In genomic region chr12:56724989-56725722, GRCh38 we compare ENCODE assay signal across 8 cellular contexts. TPM values are rescaled to one million over a fixed set of nuclear protein-coding genes. Genes with fewer than 3 reads are reported as not detected.
A peak's percentile ranks its signal among the peaks of the same experiment; 100 is the strongest.
DNase-seq lines count a peak whose midpoint lies in the region; ATAC-seq and TF ChIP-seq lines count a peak whose summit lies in the region.

Gene NACA (minus strand): TSS chr12:56725299. CDS start chr12:56724521, 778 bp downstream.

- peak within 1 kb of the TSS; percentile 99 for H3K27ac Mint-ChIP-seq in activated naive CD8-positive, alpha-beta T cell

- H3K27me3 Mint-ChIP-seq in activated naive CD8-positive, alpha-beta T cell = no peaks in the 10 kb centered on the region

- CTCF ChIA-PET in GM10248 (lab: Yijun Ruan, JAX) = interaction anchor here (0.9 to 1.5 kb wide), 3 partner anchors 9 to 386 kb away, joined by 3 to 5 read pairs (median 4); partner anchors contain the start of gene STAT6

- H3K27ac ChIP-seq in osteoblast (ENCODE audit: low read depth, low read length) (peak within 1 kb of the TSS; percentile 98), thoracic aorta (peak within 1 kb of the TSS; percentile 85 to 90)

- DNase-seq in GM10248 (ENCODE audit: extremely low spot score) (peak; percentile 98), NCI-H1105 (lab: John Stamatoyannopoulos, UW) (peak; percentile 87), SKM-1 treated with dmso at 0.1 percent for 144 hours (lab: John Stamatoyannopoulos, UW; ENCODE audit: unreplicated experiment) (peak; percentile 89), glomerular visceral epithelial cell (ENCODE audit: extremely low spot score) (peak; percentile 96), osteoblast (ENCODE audit: insufficient read length, low spot score, missing footprints) (peak; percentile 97), thoracic aorta (ENCODE audit: low spot score) (peak; percentile 98)

- POLR2A ChIA-PET in GM10248 (lab: Yijun Ruan, JAX) = interaction anchor here (0.6 to 1.3 kb wide), 7 partner anchors 8 to 263 kb away, joined by 3 to 13 read pairs (median 6); partner anchors contain the start of gene PTGES3

- H3K4me3 Mint-ChIP-seq in activated naive CD8-positive, alpha-beta T cell = peak within 1 kb of the TSS; percentile 99

- peaks cover 46% of the 10 kb centered on the region for H3K4me1 Mint-ChIP-seq in activated naive CD8-positive, alpha-beta T cell (ENCODE audit: low read depth)

- H3K4me3 ChIP-seq in osteoblast (ENCODE audit: insufficient read depth, low read length) (peak within 1 kb of the TSS; percentile 100), thoracic aorta (peak within 1 kb of the TSS; percentile 84)

- H3K36me3 ChIP-seq in osteoblast (ENCODE audit: insufficient read depth, low read length) (peaks cover 29% of the 10 kb centered on the region), thoracic aorta (no peaks in the 10 kb centered on the region)

- peaks cover 50% of the 10 kb centered on the region for H3K79me2 ChIP-seq in osteoblast (ENCODE audit: insufficient read depth, low read length)

- H3K9me3 ChIP-seq in osteoblast (ENCODE audit: low read depth, low read length) (no peaks in the 10 kb centered on the region), thoracic aorta (no peaks in the 10 kb centered on the region)

- ATAC-seq in HG02623 (IDR thresholded peaks at IDR 0.05; ENCODE audit: unreplicated experiment) (peak; percentile 95), thoracic aorta (ENCODE audit: insufficient number of reproducible peaks, low FRiP score, low read depth) (peak; percentile 82)

- H4K20me1 ChIP-seq in osteoblast (ENCODE audit: insufficient read depth, low read length) = peaks cover 42% of the 10 kb centered on the region

- TF ChIP-seq CTCF in GM10248 (IDR thresholded peaks at IDR 0.05; ENCODE audit: control extremely low read depth, extremely low read depth, low read depth, missing control alignments) (no peak), osteoblast (IDR thresholded peaks at IDR 0.05; ENCODE audit: extremely low read depth, low read depth, low read length) (no peak), thoracic aorta (IDR thresholded peaks at IDR 0.05) (no peak)

- peak within 1 kb of the TSS; percentile 98 for H3K4me2 ChIP-seq in osteoblast (ENCODE audit: insufficient read depth, low read length)

- no peaks in the 10 kb centered on the region for H3K9me3 Mint-ChIP-seq in activated naive CD8-positive, alpha-beta T cell (ENCODE audit: low read depth)

- H3K4me1 ChIP-seq in osteoblast (ENCODE audit: insufficient read depth, low read length) (peaks cover 31% of the 10 kb centered on the region), thoracic aorta (ENCODE audit: control insufficient read depth in 1 of 2, low read depth in 2 of 2) (peaks cover 28 to 42% of the 10 kb centered on the region in 2 donors)

- H3K27me3 ChIP-seq in osteoblast (ENCODE audit: insufficient read depth, low read length) (no peaks in the 10 kb centered on the region), thoracic aorta (replicated peaks; ENCODE audit: insufficient read depth) (no peaks in the 10 kb centered on the region)

- H2AFZ ChIP-seq in osteoblast (ENCODE audit: low read length) = peak within 1 kb of the TSS; percentile 98

- peaks cover 30% of the 10 kb centered on the region for H3K36me3 Mint-ChIP-seq in activated naive CD8-positive, alpha-beta T cell

RNA-seq across cellular contexts. Expression of gene NACA, which starts in this region (rescaled TPM):
- total RNA-seq in osteoblast = 808 and 845 TPM in 2 replicates
- total RNA-seq in thoracic aorta = 100 to 1,000 TPM; 509 to 657 TPM

Comparison
In these comparisons a context has a peak if more than half of its experiments do, and no peak if none do; other contexts are left out.
1. Peak in every context shown above with its lines: DNase-seq, ATAC-seq, H3K4me3 ChIP-seq and H3K27ac ChIP-seq.